16 cellular contexts compared by ENCODE assay signal in the genomic region with DNA sequence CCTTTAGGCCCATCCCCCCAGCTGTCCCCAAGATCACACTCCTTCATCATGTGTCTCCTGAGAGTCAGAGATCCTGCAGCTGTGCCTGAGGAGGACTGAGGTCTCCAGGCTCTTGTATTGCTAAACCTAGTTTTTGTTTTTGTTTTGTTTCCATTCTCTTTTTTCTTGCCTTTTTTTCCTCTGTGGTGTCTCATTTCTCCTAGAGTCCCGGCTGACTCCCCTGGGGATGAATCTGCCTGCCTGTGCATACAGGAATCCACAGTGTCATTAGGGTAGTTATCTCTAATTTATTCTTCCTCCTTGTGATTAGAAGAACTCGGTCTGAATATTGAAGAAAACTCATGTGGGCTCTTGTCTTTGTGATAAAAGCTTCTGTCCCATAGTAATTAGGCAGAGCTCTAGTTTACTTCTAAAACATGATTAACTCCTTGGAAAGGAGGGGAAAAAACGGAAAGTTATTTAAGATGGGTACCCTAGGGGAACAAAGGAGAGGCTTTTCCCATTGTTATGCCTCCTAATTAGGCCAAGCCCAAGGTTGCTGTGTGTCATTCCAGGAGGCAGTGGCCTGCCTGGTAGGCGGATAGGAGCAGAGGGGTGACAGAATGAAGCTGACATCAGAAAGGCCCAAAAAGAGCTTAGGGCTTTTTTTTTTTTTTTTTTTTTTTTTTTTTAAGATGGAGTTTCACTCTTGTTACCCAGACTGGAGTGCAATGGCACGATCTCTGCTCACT.
DNase-seq lines count a peak whose midpoint lies in the region; ATAC-seq and TF ChIP-seq lines count a peak whose summit lies in the region.
"Had no signal": no experiment of that assay in that cellular context is flagged by ENCODE, and none has a peak within 500 bp of the region (broad histone marks: within the 10 kb centered on the region; RNA-seq: fewer than 3 reads in every experiment).

No MANE protein-coding gene starts in this region.

- H2AFZ ChIP-seq in GM23338: no peak overlapping the region

- no peak for TF ChIP-seq CTCF in GM23338 (conservative IDR thresholded peaks at IDR 0.05; ENCODE audit: low read depth in 2 of 2)

- H4K20me1 ChIP-seq in GM23338 (replicated peaks; ENCODE audit: insufficient read depth): no peaks in the 10 kb centered on the region

- H3K9me2 ChIP-seq in GM23338 (ENCODE audit: insufficient read depth): no peaks in the 10 kb centered on the region; the same call in 1 of the 2 replicates

- H3K27me3 Mint-ChIP-seq in GM23338 (ENCODE audit: insufficient read depth, low read depth, poor library complexity): peaks cover 5% of the 10 kb centered on the region
- no peaks in the 10 kb centered on the region for H3K27me3 Mint-ChIP-seq in stimulated activated memory B cell treated with anti-CD40 and anti-IgM and Interleukin-4, amounts not matched to agents 10 μg/mL and 1 μg/mL and 100 μg/mL, for 72 hours
- H3K27me3 Mint-ChIP-seq: activated CD4-positive, alpha-beta memory T cell treated with anti-CD3 and anti-CD28 coated beads, Interleukin-2, amount 10 ng/mL, durations not matched to agents 7 days and 5 days; CD4-positive, CD25-positive, alpha-beta regulatory T cell had no signal

- DNase-seq in GM23338 (ENCODE audit: low spot score): peak; percentile 81
- no peak for DNase-seq in SK-N-MC (ENCODE audit: low read depth, low spot score)
- DNase-seq in iPS-NIHi7 (ENCODE audit: extremely low spot score): peak; percentile 66
- no peak for DNase-seq in T1000 (lab: John Stamatoyannopoulos, UW)
- DNase-seq in activated CD4-positive, alpha-beta T cell treated with anti-CD3 and anti-CD28 coated beads for 48 hours: no peak
- DNase-seq in RKO (ENCODE audit: low spot score): no peak
- DNase-seq: activated CD4-positive, alpha-beta memory T cell treated with anti-CD3 and anti-CD28 coated beads, Interleukin-2, amount 10 ng/mL, durations not matched to agents 7 days and 5 days; activated naive CD4-positive, alpha-beta T cell treated with Interleukin-2 at 50 U/mL for 16 hours; CD4-positive, CD25-positive, alpha-beta regulatory T cell; central memory CD4-positive, alpha-beta T cell; NCI-H1417 treated with DMSO at 0.1 percent for 48 hours; small intestine; T-helper 1 cell had no signal

- H3K27me3 ChIP-seq in GM23338 (ENCODE audit: insufficient read depth): no peaks in the 10 kb centered on the region

- H3F3A ChIP-seq in GM23338 (replicated peaks; ENCODE audit: low read depth): no peaks in the 10 kb centered on the region

- no peaks in the 10 kb centered on the region for H3K9me3 ChIP-seq in SK-N-MC (ENCODE audit: low read depth, low read length)

- H3K4me3 Mint-ChIP-seq in GM23338: peak overlapping the region; percentile 15
- H3K4me3 Mint-ChIP-seq in stimulated activated memory B cell treated with anti-CD40 and anti-IgM and Interleukin-4, amounts not matched to agents 10 μg/mL and 1 μg/mL and 100 μg/mL, for 72 hours: no peak overlapping the region
- H3K4me3 Mint-ChIP-seq: activated CD4-positive, alpha-beta memory T cell treated with anti-CD3 and anti-CD28 coated beads, Interleukin-2, amount 10 ng/mL, durations not matched to agents 7 days and 5 days; CD4-positive, CD25-positive, alpha-beta regulatory T cell had no signal

- H3K79me2 ChIP-seq in GM23338 (replicated peaks; ENCODE audit: insufficient read depth): no peaks in the 10 kb centered on the region

- peak overlapping the region; percentile 54 for H3K4me2 ChIP-seq in GM23338

- peak overlapping the region; percentile 11 for H3K9ac ChIP-seq in SK-N-MC (ENCODE audit: insufficient read length)

- peak overlapping the region; percentile 77 for H3K27ac Mint-ChIP-seq in GM23338
- H3K27ac Mint-ChIP-seq in stimulated activated memory B cell treated with anti-CD40 and anti-IgM and Interleukin-4, amounts not matched to agents 10 μg/mL and 1 μg/mL and 100 μg/mL, for 72 hours: peak overlapping the region; percentile 59
- H3K27ac Mint-ChIP-seq: activated CD4-positive, alpha-beta memory T cell treated with anti-CD3 and anti-CD28 coated beads, Interleukin-2, amount 10 ng/mL, durations not matched to agents 7 days and 5 days had no signal

- H3K36me3 ChIP-seq in GM23338 (ENCODE audit: insufficient read depth) (no peaks in the 10 kb centered on the region), SK-N-MC (ENCODE audit: insufficient read depth, low read length) (no peaks in the 10 kb centered on the region)

- H3K36me3 Mint-ChIP-seq in GM23338 (ENCODE audit: low read depth): peaks cover 3% of the 10 kb centered on the region; the same call in 2 of the 3 replicates
- H3K36me3 Mint-ChIP-seq in stimulated activated memory B cell treated with anti-CD40 and anti-IgM and Interleukin-4, amounts not matched to agents 10 μg/mL and 1 μg/mL and 100 μg/mL, for 72 hours: peaks cover 15% of the 10 kb centered on the region

- ATAC-seq in GM23338: peak; percentile 97
- no peak for ATAC-seq in stimulated activated memory B cell treated with anti-CD40 and anti-IgM and Interleukin-4, amounts not matched to agents 10 μg/mL and 1 μg/mL and 100 μg/mL, for 72 hours
- ATAC-seq in HG02981 (IDR thresholded peaks at IDR 0.05; ENCODE audit: unreplicated experiment): no peak
- ATAC-seq: HepG2 had no signal

- H3K9me3 Mint-ChIP-seq in GM23338: peaks cover 3% of the 10 kb centered on the region
- peaks cover 5% of the 10 kb centered on the region for H3K9me3 Mint-ChIP-seq in stimulated activated memory B cell treated with anti-CD40 and anti-IgM and Interleukin-4, amounts not matched to agents 10 μg/mL and 1 μg/mL and 100 μg/mL, for 72 hours
- H3K9me3 Mint-ChIP-seq: activated CD4-positive, alpha-beta memory T cell treated with anti-CD3 and anti-CD28 coated beads, Interleukin-2, amount 10 ng/mL, durations not matched to agents 7 days and 5 days had no signal

- H3K4me1 ChIP-seq in GM23338 (ENCODE audit: insufficient read depth): peaks cover 30% of the 10 kb centered on the region

- H3K4me1 Mint-ChIP-seq in GM23338: peaks cover 28% of the 10 kb centered on the region
- H3K4me1 Mint-ChIP-seq in stimulated activated memory B cell treated with anti-CD40 and anti-IgM and Interleukin-4, amounts not matched to agents 10 μg/mL and 1 μg/mL and 100 μg/mL, for 72 hours: peaks cover 8% of the 10 kb centered on the region
- H3K4me1 Mint-ChIP-seq: activated CD4-positive, alpha-beta memory T cell treated with anti-CD3 and anti-CD28 coated beads, Interleukin-2, amount 10 ng/mL, durations not matched to agents 7 days and 5 days had no signal

- peak overlapping the region; percentile 71 for H3K27ac ChIP-seq in GM23338 (ENCODE audit: low read depth)
- peak overlapping the region; percentile 4; the same call in 1 of the 2 replicates for H3K27ac ChIP-seq in SK-N-MC

- H3K4me3 ChIP-seq in GM23338 (peak overlapping the region; percentile 6; the same call in 1 of the 2 replicates), SK-N-MC (no peak overlapping the region)

Comparison
In these comparisons a context has a peak if more than half of its experiments do, and no peak if none do; other contexts are left out.
1. DNase-seq: peak in GM23338 (single experiment) and iPS-NIHi7 (single experiment); none in SK-N-MC (single experiment), T1000 (single experiment), activated CD4-positive, alpha-beta T cell treated with anti-CD3 and anti-CD28 coated beads for 48 hours (single experiment) and RKO (single experiment).